Comparison of ENCODE assay signal across 7 cellular contexts in the genomic region with DNA sequence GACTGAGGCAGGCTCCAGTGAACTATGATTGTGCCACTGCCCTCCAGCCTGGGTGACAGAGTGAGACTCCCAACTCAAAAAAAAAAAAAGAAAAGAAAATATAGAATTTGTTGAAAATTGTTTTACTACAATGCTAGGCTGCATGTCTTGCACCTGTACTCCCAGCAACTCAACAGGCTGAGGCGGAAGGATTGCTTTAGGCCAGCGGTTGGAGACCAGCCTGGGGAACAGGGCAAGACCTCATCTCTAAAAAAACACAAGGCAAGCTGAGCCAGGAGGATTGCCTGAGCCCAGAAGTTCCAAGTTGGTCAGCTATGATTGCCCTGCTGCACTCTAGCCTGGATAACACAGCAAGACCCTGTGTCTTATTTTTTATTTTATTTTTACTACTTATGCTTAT. TPM values are rescaled to one million over a fixed set of nuclear protein-coding genes. Genes with fewer than 3 reads are reported as not detected.
"Had no signal": no experiment of that assay in that cellular context is flagged by ENCODE, and none has a peak within 500 bp of the region (broad histone marks: within the 10 kb centered on the region; RNA-seq: fewer than 3 reads in every experiment).

No MANE protein-coding gene starts in this region.

RNA-seq across cellular contexts. Expression of gene RNU1-2, which starts 3.2 kb away (rescaled TPM):
- total RNA-seq: fibroblast of villous mesenchyme had no signal
- polyA plus RNA-seq: esophagus, fibroblast of lung, foreskin keratinocyte, heart right ventricle, lung, mammary epithelial cell had no signal
